ENCODE assay signal across 9 cellular contexts in genomic region chr4:577499-578450, GRCh38. TPM values are rescaled to one million over a fixed set of nuclear protein-coding genes. Genes with fewer than 3 reads are reported as not detected.
A peak's percentile ranks its signal among the peaks of the same experiment; 100 is the strongest.
DNase-seq lines count a peak whose midpoint lies in the region; ATAC-seq and TF ChIP-seq lines count a peak whose summit lies in the region.
"Had no signal": no experiment of that assay in that cellular context is flagged by ENCODE, and none has a peak within 500 bp of the region (broad histone marks: within the 10 kb centered on the region; RNA-seq: fewer than 3 reads in every experiment).

No MANE protein-coding gene starts in this region.

- DNase-seq in left ventricle myocardium inferior (no peak), right atrium auricular region (ENCODE audit: low spot score) (no peak), iPS-NIHi7 (ENCODE audit: extremely low spot score) (peak; percentile 75), type B pancreatic cell (ENCODE audit: extremely low spot score, unreplicated experiment) (no peak), NCI-H510A treated with DMSO at 0.1 percent for 48 hours (lab: John Stamatoyannopoulos, UW) (no peak), SW 1271 (lab: John Stamatoyannopoulos, UW) (no peak)
- peak; percentile 61 for DNase-seq in activated CD8-positive, alpha-beta T cell treated with anti-CD3 and anti-CD28 coated beads for 36 hours

- H3K27ac ChIP-seq in left ventricle myocardium inferior (replicated peaks) (no peak overlapping the region), right atrium auricular region (no peak overlapping the region)
- H3K27ac ChIP-seq: cardiac muscle cell had no signal

- intact Hi-C loops in left ventricle myocardium inferior (cut with micrococcal nuclease), result no loop called here
- intact Hi-C loops in activated CD8-positive, alpha-beta T cell treated with anti-CD3 and anti-CD28 coated beads for 36 hours (cut with micrococcal nuclease), result no loop called here

- no peaks in the 10 kb centered on the region for H3K36me3 Mint-ChIP-seq in activated CD8-positive, alpha-beta T cell treated with anti-CD3 and anti-CD28 coated beads for 36 hours (ENCODE audit: low read depth)
- H3K36me3 Mint-ChIP-seq in type B pancreatic cell, result no peaks in the 10 kb centered on the region

- no peaks in the 10 kb centered on the region for H3K36me3 ChIP-seq in left ventricle myocardium inferior
- no peaks in the 10 kb centered on the region for H3K36me3 ChIP-seq in right atrium auricular region
- H3K36me3 ChIP-seq: cardiac muscle cell had no signal

- no peaks in the 10 kb centered on the region for H3K9me3 Mint-ChIP-seq in activated CD8-positive, alpha-beta T cell treated with anti-CD3 and anti-CD28 coated beads for 36 hours
- H3K9me3 Mint-ChIP-seq in type B pancreatic cell, result no peaks in the 10 kb centered on the region

- peaks cover 4% of the 10 kb centered on the region for H3K4me1 Mint-ChIP-seq in activated CD8-positive, alpha-beta T cell treated with anti-CD3 and anti-CD28 coated beads for 36 hours (ENCODE audit: low read depth)
- peaks cover 10% of the 10 kb centered on the region for H3K4me1 Mint-ChIP-seq in type B pancreatic cell (ENCODE audit: unreplicated experiment)

- H3K9me3 ChIP-seq in left ventricle myocardium inferior (replicated peaks) (peaks cover under 1% of the 10 kb centered on the region), right atrium auricular region (no peaks in the 10 kb centered on the region)

- peaks cover 92% of the 10 kb centered on the region for H3K27me3 ChIP-seq in left ventricle myocardium inferior (ENCODE audit: low read depth)
- peaks cover 10 to 36% of the 10 kb centered on the region in 2 donors for H3K27me3 ChIP-seq in right atrium auricular region

- no peak overlapping the region for H3K27ac Mint-ChIP-seq in activated CD8-positive, alpha-beta T cell treated with anti-CD3 and anti-CD28 coated beads for 36 hours
- peak overlapping the region; percentile 21 for H3K27ac Mint-ChIP-seq in type B pancreatic cell

- ATAC-seq in activated CD8-positive, alpha-beta T cell treated with anti-CD3 and anti-CD28 coated beads for 36 hours, result peak; percentile 48
- no peak for ATAC-seq in HG03196 (IDR thresholded peaks at IDR 0.05; ENCODE audit: unreplicated experiment)

- H3K4me1 ChIP-seq in left ventricle myocardium inferior, result peaks cover 17% of the 10 kb centered on the region
- peaks cover 0 to 18% of the 10 kb centered on the region in 2 donors for H3K4me1 ChIP-seq in right atrium auricular region

- H3K4me3 ChIP-seq in left ventricle myocardium inferior, result peak overlapping the region; percentile 21
- peak overlapping the region in 1 of 2 donors; percentile 3 for H3K4me3 ChIP-seq in right atrium auricular region
- H3K4me3 ChIP-seq: cardiac muscle cell had no signal

- CTCF ChIA-PET in activated CD8-positive, alpha-beta T cell treated with anti-CD3 and anti-CD28 coated beads for 36 hours (lab: Charles Lee), result no interaction called here

- TF ChIP-seq CTCF in left ventricle myocardium inferior (IDR thresholded peaks at IDR 0.05; ENCODE audit: borderline replicate concordance) (no peak), right atrium auricular region (IDR thresholded peaks at IDR 0.05) (no peak), type B pancreatic cell (conservative IDR thresholded peaks at IDR 0.05) (no peak)
- no peak for TF ChIP-seq CTCF in activated CD8-positive, alpha-beta T cell treated with anti-CD3 and anti-CD28 coated beads for 36 hours (IDR thresholded peaks at IDR 0.05)

- POLR2A ChIA-PET in activated CD8-positive, alpha-beta T cell treated with anti-CD3 and anti-CD28 coated beads for 36 hours (lab: Charles Lee), result interaction anchor here (0.8 to 1.1 kb wide), 2 partner anchors 9 to 679 kb away, joined by 3 read pairs; no protein-coding TSS in a partner anchor

- H3K4me3 Mint-ChIP-seq in activated CD8-positive, alpha-beta T cell treated with anti-CD3 and anti-CD28 coated beads for 36 hours, result no peak overlapping the region
- peak overlapping the region; percentile 82 for H3K4me3 Mint-ChIP-seq in type B pancreatic cell

- peaks cover 53% of the 10 kb centered on the region for H3K27me3 Mint-ChIP-seq in activated CD8-positive, alpha-beta T cell treated with anti-CD3 and anti-CD28 coated beads for 36 hours
- peaks cover 73% of the 10 kb centered on the region for H3K27me3 Mint-ChIP-seq in type B pancreatic cell

RNA-seq across cellular contexts. Expression of gene TMEM271, which starts 1.7 kb away (rescaled TPM):
- not detected for total RNA-seq in left ventricle myocardium inferior
- total RNA-seq in right atrium auricular region, result not detected
- total RNA-seq in activated CD8-positive, alpha-beta T cell treated with anti-CD3 and anti-CD28 coated beads for 36 hours, result not detected
- total RNA-seq in type B pancreatic cell (ENCODE audit: low replicate concordance), result 0.21 and 0.36 TPM in 2 replicates
- total RNA-seq: cardiac muscle cell had no signal

RNA-seq across cellular contexts. Expression of gene PDE6B, which starts 47.6 kb away (rescaled TPM):
- total RNA-seq in left ventricle myocardium inferior, result 2.7 TPM
- 1 to 10 TPM; 2.3 to 4.6 TPM for total RNA-seq in right atrium auricular region
- total RNA-seq in activated CD8-positive, alpha-beta T cell treated with anti-CD3 and anti-CD28 coated beads for 36 hours, result 10 to 100 TPM; 11.4 to 13.9 TPM
- 6.7 and 12.2 TPM in 2 replicates for total RNA-seq in type B pancreatic cell (ENCODE audit: low replicate concordance)

Comparison
In these comparisons a context has a peak if more than half of its experiments do, and no peak if none do; other contexts are left out.
1. DNase-seq: peak in activated CD8-positive, alpha-beta T cell treated with anti-CD3 and anti-CD28 coated beads for 36 hours (single experiment) and iPS-NIHi7 (single experiment); none in left ventricle myocardium inferior (single experiment), right atrium auricular region (single experiment), type B pancreatic cell (single experiment), NCI-H510A treated with DMSO at 0.1 percent for 48 hours (single experiment) and SW 1271 (0 of 2).